ENCODE assay signal across 8 cellular contexts in genomic region chr4:39446842-39447573, GRCh38. TPM values are rescaled to one million over a fixed set of nuclear protein-coding genes. Genes with fewer than 3 reads are reported as not detected.
DNase-seq lines count a peak whose midpoint lies in the region; ATAC-seq, FAIRE-seq and TF ChIP-seq lines count a peak whose summit lies in the region.

No MANE protein-coding gene starts in this region.

- H3K27me3 ChIP-seq in GM12878 (replicated peaks in 1 of 2; ENCODE audit: control insufficient read depth in 2 of 2, insufficient read depth in 2 of 2, low read length in 1 of 2), result no peaks in the 10 kb centered on the region

- FAIRE-seq in GM12878 (lab: Jason Lieb, UNC) (peak; percentile 95), RCC 7860 (lab: Jason Lieb, UNC) (no peak)

- H3K36me3 ChIP-seq in GM12878 (ENCODE audit: control insufficient read depth in 2 of 2, insufficient read depth in 2 of 2, low read length in 1 of 2), result peaks cover under 1 to 12% of the 10 kb centered on the region in 2 experiments; a peak in 3 of 4 replicates

- H3K9ac ChIP-seq in GM12878 (ENCODE audit: control insufficient read depth, insufficient read depth, low read length), result 0 out of 2 replicates have a peak overlapping the region, but pooled peaks have one; percentile 26

- DNase-seq in NCI-H748 (lab: John Stamatoyannopoulos, UW; ENCODE audit: unreplicated experiment) (peak; percentile 66), GM12878 (ENCODE audit: low read depth, low spot score) (peak; percentile 48), NCI-H2171 treated with DMSO at 0.1 percent for 48 hours (lab: John Stamatoyannopoulos, UW) (no peak), RCC 7860 (ENCODE audit: low spot score) (no peak)
- peak; percentile 50 for DNase-seq in stimulated activated CD4-positive, alpha-beta T cell treated with anti-CD3 and anti-CD28 coated beads, Interleukin-4, amount 100 ng/mL, for 1 hour

- H2AFZ ChIP-seq in GM12878 (ENCODE audit: control insufficient read depth, low read depth, low read length), result peak overlapping the region; percentile 62

- WGBS in GM12878 (ENCODE audit: insufficient coverage, insufficient replicate concordance, low lambda C conversion rate, missing lambda C conversion rate), result 4% methylated on average over 61 of the region's 61 CpGs

- in situ Hi-C loops in GM12878 (cut with MboI), result loop anchor here (25.0 kb wide), 1 partner anchor 535 kb away; no protein-coding TSS in a partner anchor

- TF ChIP-seq RAD21 in GM12878 (IDR thresholded peaks at IDR 0.05; ENCODE audit: insufficient read depth, low read depth, low read length), result peak; percentile 47

- H3K9me3 ChIP-seq in GM12878 (replicated peaks; ENCODE audit: control insufficient read depth, insufficient read depth, low read length) (no peaks in the 10 kb centered on the region), iPS-18c (ENCODE audit: control insufficient read depth, insufficient read depth, low read length) (no peaks in the 10 kb centered on the region)

- SMC1A ChIA-PET in GM12878 (lab: Charles Lee; ENCODE audit: uncharacterized antibody, unreplicated experiment), result interaction anchor here (1.3 kb wide), 1 partner anchor 9 kb away, joined by 5 read pairs; no protein-coding TSS in a partner anchor

- no peaks in the 10 kb centered on the region for H4K20me1 ChIP-seq in GM12878 (ENCODE audit: control insufficient read depth, insufficient read depth)

- POLR2A ChIA-PET in GM12878 (lab: Charles Lee), result interaction anchor here (1.0 to 2.1 kb wide), 2 partner anchors 10 to 166 kb away, joined by 5 to 9 read pairs; no protein-coding TSS in a partner anchor

- H3K4me3 ChIP-seq in GM08714 (ENCODE audit: low read length) (peak overlapping the region; percentile 1; the same call in 1 of the 2 replicates), GM12878 (peak overlapping the region; percentile 18; the same call in 1 of the 2 replicates), iPS-18c (ENCODE audit: insufficient read depth, low read depth, low read length) (peak overlapping the region; percentile 46)

- H3K4me1 ChIP-seq in GM12878 (ENCODE audit: control insufficient read depth, insufficient read depth, low read length), result peaks cover 4% of the 10 kb centered on the region; the same call in 1 of the 2 replicates

- peak overlapping the region; percentile 88 for H3K4me2 ChIP-seq in GM12878 (ENCODE audit: control insufficient read depth, insufficient read depth)

- CTCF ChIA-PET in GM12878 (lab: Yijun Ruan, JAX), result interaction anchor here (0.5 to 2.6 kb wide), 8 partner anchors 9 to 544 kb away, joined by 3 to 12 read pairs (median 4); partner anchors contain the start of genes LIAS and RPL9

- no peak for TF ChIP-seq EP300 in GM12878 (IDR thresholded peaks at IDR 0.05; ENCODE audit: borderline replicate concordance in 1 of 2, control insufficient read depth in 1 of 2, low read depth in 2 of 2, low read length in 2 of 2)

- TF ChIP-seq POLR2A in GM12878 (IDR thresholded peaks at IDR 0.05; ENCODE audit: low read depth, low read length), result peak; percentile 68

- H3K27ac ChIP-seq in GM12878 (ENCODE audit: control insufficient read depth, insufficient read depth), result no peak overlapping the region

- RAD21 ChIA-PET in GM12878 (lab: Charles Lee; ENCODE audit: unreplicated experiment), result no interaction called here

- BruUV-seq in GM12878 (replicated peaks; lab: Mats Ljungman, UMichigan), result no TSS peak

- TF ChIP-seq CTCF in GM12878 (IDR thresholded peaks at IDR 0.05 in 2 of 3, conservative IDR thresholded peaks at IDR 0.05 in 1 of 3; ENCODE audit: control insufficient read depth in 2 of 3, extremely low read depth in 1 of 3, insufficient read depth in 1 of 3, low read depth in 3 of 3, low read length in 3 of 3), result peak; percentile 35 to 52 (median 39); a peak in 4 of 6 replicates

- peak; percentile 88 for ATAC-seq in GM21786 (IDR thresholded peaks at IDR 0.05; ENCODE audit: unreplicated experiment)
- ATAC-seq in GM12878, result peak; percentile 95

- intact Hi-C loops in GM12878 (cut with micrococcal nuclease; ENCODE audit: unreplicated experiment), result loop anchor here (5.0 kb wide), 1 partner anchor 95 kb away; no protein-coding TSS in a partner anchor

- no peaks in the 10 kb centered on the region for H3K79me2 ChIP-seq in GM12878 (ENCODE audit: control insufficient read depth, insufficient read depth, low read length)

TF ChIP-seq in GM12878, 131 proteins besides CTCF, POLR2A, EP300 and RAD21 (continues in another document):
- no peak for TF ChIP-seq ZBTB4 (CRISPR knock-in tag; IDR thresholded peaks at IDR 0.05)

RNA-seq across cellular contexts. Expression of gene RPL9, which starts 11.7 kb away (rescaled TPM):
- total RNA-seq in GM12878 (2013; cell fraction: nucleolus; rRNA removed), result 386 and 397 TPM in 2 replicates
- total RNA-seq in GM12878 (2014; rRNA removed), result 2,792 and 4,340 TPM in 2 replicates
- total RNA-seq in GM12878 (2014; rRNA removed; fragmentation: Illumina TruSeq; extraction: Trizol), result 3,546 and 3,577 TPM in 2 replicates
- 1,956 and 2,067 TPM in 2 replicates for total RNA-seq in GM12878 (2021)
- polyA plus RNA-seq in GM12878 (2011; ENCODE audit: low read depth), result 4,575 TPM
- 1,676 and 2,498 TPM in 2 replicates for polyA plus RNA-seq in GM12878 (2011; rRNA removed)
- polyA plus RNA-seq in GM12878 (2011; cell fraction: cytosol; rRNA removed), result 752 and 1,248 TPM in 2 replicates
- polyA plus RNA-seq in GM12878 (2011; cell fraction: nucleus; rRNA removed), result 524 and 814 TPM in 2 replicates
- polyA plus RNA-seq in GM12878 (2012), result 3,462 and 4,819 TPM in 2 replicates
- 3,027 and 3,582 TPM in 2 replicates for polyA plus RNA-seq in GM12878 (2014; fragmentation: Illumina TruSeq; extraction: Trizol)
- 1,000 to 10,000 TPM; 3,033 to 4,444 TPM for polyA plus RNA-seq in GM12878 (2014; fragmentation: Nextera tagmentation; extraction: Ambion mirVana)
- polyA plus RNA-seq in GM12878 (2014; rRNA removed), result 4,252 and 4,767 TPM in 2 replicates
- 1,000 to 10,000 TPM; 1,006 to 1,061 TPM for polyA plus RNA-seq in GM12878 (2016; fragmentation: Nextera tagmentation; extraction: Ambion mirVana)
- 143 and 203 TPM in 2 replicates for polyA minus RNA-seq in GM12878 (2011; rRNA and poly(A)+ RNA removed)
- polyA minus RNA-seq in GM12878 (2011; cell fraction: cytosol; rRNA and poly(A)+ RNA removed), result 311 and 316 TPM in 2 replicates
- polyA minus RNA-seq in GM12878 (2011; cell fraction: nucleus; rRNA and poly(A)+ RNA removed), result 207 and 297 TPM in 2 replicates

RNA-seq across cellular contexts. Expression of gene LIAS, which starts 11.8 kb away (rescaled TPM):
- 53.7 and 59.9 TPM in 2 replicates for total RNA-seq in GM12878 (2013; cell fraction: nucleolus; rRNA removed)
- total RNA-seq in GM12878 (2014; rRNA removed) (19.0 and 21.8 TPM in 2 replicates), GM12878 (2014; rRNA removed; fragmentation: Illumina TruSeq; extraction: Trizol) (28.3 and 28.6 TPM in 2 replicates), GM12878 (2021) (14.1 and 17.9 TPM in 2 replicates)
- polyA plus RNA-seq in GM12878 (2011; ENCODE audit: low read depth), result 11.2 TPM
- polyA plus RNA-seq in GM12878 (2011; rRNA removed) (27.2 and 38.4 TPM in 2 replicates), GM12878 (2014; fragmentation: Illumina TruSeq; extraction: Trizol) (32.3 and 40.4 TPM in 2 replicates), GM12878 (2014; fragmentation: Nextera tagmentation; extraction: Ambion mirVana) (10 to 100 TPM; 19.9 to 22.1 TPM), GM12878 (2014; rRNA removed) (20.8 and 25.7 TPM in 2 replicates), GM12878 (2016; fragmentation: Nextera tagmentation; extraction: Ambion mirVana) (10 to 100 TPM; 27.9 to 30.6 TPM)
- polyA plus RNA-seq in GM12878 (2011; cell fraction: cytosol; rRNA removed), result 13.5 and 13.7 TPM in 2 replicates
- polyA plus RNA-seq in GM12878 (2011; cell fraction: nucleus; rRNA removed), result 12.8 and 16.0 TPM in 2 replicates
- polyA plus RNA-seq in GM12878 (2012), result 11.6 and 16.6 TPM in 2 replicates
- polyA minus RNA-seq in GM12878 (2011; rRNA and poly(A)+ RNA removed), result 11.4 and 13.2 TPM in 2 replicates
- 4.7 and 4.9 TPM in 2 replicates for polyA minus RNA-seq in GM12878 (2011; cell fraction: cytosol; rRNA and poly(A)+ RNA removed)
- polyA minus RNA-seq in GM12878 (2011; cell fraction: nucleus; rRNA and poly(A)+ RNA removed), result 9.6 and 15.3 TPM in 2 replicates

RNA-seq across cellular contexts. Expression of gene KLB, which starts 40.3 kb away (rescaled TPM):
- total RNA-seq in GM12878 (2013; cell fraction: nucleolus; rRNA removed), result not detected in 2 replicates
- total RNA-seq in GM12878 (2014; rRNA removed), result under 0.01 and 0.05 TPM in 2 replicates
- total RNA-seq in GM12878 (2014; rRNA removed; fragmentation: Illumina TruSeq; extraction: Trizol), result 0.04 and 0.05 TPM in 2 replicates
- total RNA-seq in GM12878 (2021), result 0.08 and 0.11 TPM in 2 replicates
- 0.04 TPM for polyA plus RNA-seq in GM12878 (2011; ENCODE audit: low read depth)
- polyA plus RNA-seq in GM12878 (2011; rRNA removed), result 0.01 TPM in 1 of 2 replicates, not detected in the other
- not detected in 2 replicates for polyA plus RNA-seq in GM12878 (2011; cell fraction: cytosol; rRNA removed)
- polyA plus RNA-seq in GM12878 (2011; cell fraction: nucleus; rRNA removed), result not detected in 2 replicates
- polyA plus RNA-seq in GM12878 (2012), result 0.09 and 0.11 TPM in 2 replicates
- polyA plus RNA-seq in GM12878 (2014; fragmentation: Illumina TruSeq; extraction: Trizol), result 0.01 and 0.05 TPM in 2 replicates
- polyA plus RNA-seq in GM12878 (2014; fragmentation: Nextera tagmentation; extraction: Ambion mirVana), result under 1 TPM; 0.08 to 0.13 TPM
- polyA plus RNA-seq in GM12878 (2014; rRNA removed), result 0.01 and 0.04 TPM in 2 replicates
- under 1 TPM; 0.03 to 0.09 TPM for polyA plus RNA-seq in GM12878 (2016; fragmentation: Nextera tagmentation; extraction: Ambion mirVana)
- polyA minus RNA-seq in GM12878 (2011; rRNA and poly(A)+ RNA removed), result not detected in 2 replicates
- not detected in 2 replicates for polyA minus RNA-seq in GM12878 (2011; cell fraction: cytosol; rRNA and poly(A)+ RNA removed)
- polyA minus RNA-seq in GM12878 (2011; cell fraction: nucleus; rRNA and poly(A)+ RNA removed), result 0.12 TPM in 1 of 2 replicates, not detected in the other

Comparison
In these comparisons a context has a peak if more than half of its experiments do, and no peak if none do; other contexts are left out.
1. DNase-seq: peak in NCI-H748 (single experiment), GM12878 (single experiment) and stimulated activated CD4-positive, alpha-beta T cell treated with anti-CD3 and anti-CD28 coated beads, Interleukin-4, amount 100 ng/mL, for 1 hour (single experiment); none in NCI-H2171 treated with DMSO at 0.1 percent for 48 hours (single experiment) and RCC 7860 (single experiment).
2. Peak in every context shown above with its lines, with median percentiles within 50 percentile points of each other: H3K4me3 ChIP-seq.